ENCODE assay signal across 8 cellular contexts in the genomic region with DNA sequence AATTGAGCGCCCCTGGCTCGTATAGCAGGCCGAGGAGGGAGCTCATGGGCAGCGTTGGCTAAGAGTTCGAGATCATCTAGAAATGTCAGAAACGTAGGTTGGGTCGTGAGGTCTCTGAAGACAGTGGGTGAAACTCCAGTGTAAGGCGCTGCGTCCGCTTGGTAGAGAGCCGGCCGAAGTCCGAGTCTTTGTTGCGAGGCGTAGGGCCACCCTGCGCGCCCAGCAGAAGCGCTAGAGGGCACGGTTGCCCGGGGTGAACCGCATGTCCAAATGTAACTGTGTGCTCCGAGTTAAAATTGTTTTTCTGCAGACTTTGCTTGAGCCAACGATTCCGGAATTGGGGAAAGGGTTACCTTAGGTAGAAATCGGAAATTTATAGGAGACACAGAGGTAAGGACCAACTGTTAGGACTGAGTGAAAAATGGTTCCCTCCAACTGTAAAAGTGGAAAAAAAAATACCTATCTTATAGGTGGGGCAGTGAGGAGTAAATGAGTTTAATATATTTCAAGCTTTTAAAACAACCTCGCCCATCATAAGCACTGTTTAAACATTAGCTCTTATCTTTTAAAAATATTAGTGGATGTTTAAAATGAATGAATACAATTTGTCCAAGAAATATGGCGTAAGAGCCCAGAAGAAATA. TPM values are rescaled to one million over a fixed set of nuclear protein-coding genes. Genes with fewer than 3 reads are reported as not detected.
DNase-seq lines count a peak whose midpoint lies in the region; ATAC-seq and TF ChIP-seq lines count a peak whose summit lies in the region.

No MANE protein-coding gene starts in this region.

- peaks cover 35% of the 10 kb centered on the region for H3K79me2 ChIP-seq in HCT116 (ENCODE audit: insufficient read depth, low read length)

- peak; percentile 82 for DNase-seq in SIG-M5 treated with dmso at 0.1 percent for 504 hours (lab: John Stamatoyannopoulos, UW; ENCODE audit: unreplicated experiment)
- DNase-seq in SIG-M5 (lab: John Stamatoyannopoulos, UW) = no peak
- peak; percentile 26 for DNase-seq in HCT116 (ENCODE audit: low read depth, low spot score)
- peak; percentile 6 for DNase-seq in NCI-H1092 (lab: John Stamatoyannopoulos, UW)
- DNase-seq in effector CD4-positive, alpha-beta T cell = peak; percentile 27
- peak; percentile 83 to 85 (median 85) for DNase-seq in right lobe of liver
- peak; percentile 43 for DNase-seq in stimulated activated naive B cell treated with anti-CD40 and anti-IgM and Interleukin-4, amounts not matched to agents 10 μg/mL and 1 μg/mL and 100 μg/mL, for 72 hours

- CTCF ChIA-PET in HCT116 (lab: Charles Lee) = interaction anchor here (1.2 to 2.7 kb wide), 5 partner anchors 9 to 101 kb away, joined by 3 to 12 read pairs (median 5); no protein-coding TSS in a partner anchor

- intact Hi-C loops in HCT116 (cut with micrococcal nuclease) (loop anchor here (5.0 kb wide), 2 partner anchors 162 to 217 kb away; a partner anchor contains a TSS), right lobe of liver (cut with DNase I) (no loop called here)

- peaks cover 33 to 57% of the 10 kb centered on the region in 2 donors for H3K4me1 Mint-ChIP-seq in stimulated activated naive B cell treated with anti-CD40 and anti-IgM and Interleukin-4, amounts not matched to agents 10 μg/mL and 1 μg/mL and 100 μg/mL, for 72 hours

- H3K4me3 ChIP-seq in HCT116 (replicated peaks in 1 of 2; ENCODE audit: low read depth in 1 of 2, low read length in 2 of 2) = peak overlapping the region; percentile 72 to 91
- peak overlapping the region; percentile 92 for H3K4me3 ChIP-seq in WI38 (ENCODE audit: low read depth, low read length)
- H3K4me3 ChIP-seq in right lobe of liver = peak overlapping the region; percentile 67 to 75 (median 74)

- peaks cover 31 to 54% of the 10 kb centered on the region in 2 experiments for H3K4me1 ChIP-seq in HCT116 (ENCODE audit: control insufficient read depth in 1 of 2, insufficient read depth in 2 of 2, low read length in 2 of 2)
- peaks cover 0 to 28% (median 3%) of the 10 kb centered on the region in 4 donors for H3K4me1 ChIP-seq in right lobe of liver

- H3K4me2 ChIP-seq in HCT116 (ENCODE audit: low read length) = peak overlapping the region; percentile 95

- TF ChIP-seq RAD21 in HCT116 (IDR thresholded peaks at IDR 0.05; ENCODE audit: low read depth) = peak; percentile 48

- RAD21 ChIA-PET in HCT116 (lab: Charles Lee; ENCODE audit: low non-redundant PET in 1 of 2, low total read pairs in 2 of 2, uncharacterized antibody in 2 of 2, unreplicated experiment in 2 of 2) = interaction anchor here in 1 of 2 experiments (1.0 kb wide), 1 partner anchor 101 kb away, joined by 3 read pairs; no protein-coding TSS in a partner anchor

- TF ChIP-seq POLR2A in HCT116 (IDR thresholded peaks at IDR 0.05; ENCODE audit: borderline replicate concordance, extremely low read depth, insufficient read depth, insufficient read length) (no peak), right lobe of liver (IDR thresholded peaks at IDR 0.05) (no peak)

- peak; percentile 26 to 57 (median 50); a peak in 4 of 6 replicates for TF ChIP-seq CTCF in HCT116 (IDR thresholded peaks at IDR 0.05 in 2 of 3, conservative IDR thresholded peaks at IDR 0.05 in 1 of 3; ENCODE audit: borderline replicate concordance in 1 of 3, insufficient read depth in 1 of 3, low read depth in 2 of 3, low read length in 2 of 3)
- TF ChIP-seq CTCF in WI38 (IDR thresholded peaks at IDR 0.05; ENCODE audit: low read depth, low read length) = peak; percentile 39
- peak; percentile 20 to 66 (median 58) for TF ChIP-seq CTCF in right lobe of liver (IDR thresholded peaks at IDR 0.05)

- peak overlapping the region; percentile 52 for H2AFZ ChIP-seq in HCT116 (ENCODE audit: low read depth, low read length, poor library complexity, severe bottlenecking)

- H4K20me1 ChIP-seq in HCT116 (ENCODE audit: insufficient read depth) = peaks cover 7% of the 10 kb centered on the region; the same call in 1 of the 2 replicates

- no peaks in the 10 kb centered on the region for H3K27me3 Mint-ChIP-seq in stimulated activated naive B cell treated with anti-CD40 and anti-IgM and Interleukin-4, amounts not matched to agents 10 μg/mL and 1 μg/mL and 100 μg/mL, for 72 hours

- H3K9me3 ChIP-seq in HCT116 (ENCODE audit: control insufficient read depth in 1 of 2, insufficient read depth in 1 of 2, low read depth in 1 of 2, low read length in 2 of 2) (no peaks in the 10 kb centered on the region), right lobe of liver (no peaks in the 10 kb centered on the region)

- H3K27ac ChIP-seq in HCT116 (ENCODE audit: low read depth, low read length) = peak overlapping the region; percentile 92
- H3K27ac ChIP-seq in right lobe of liver = peak overlapping the region; percentile 98 to 100 (median 99)

- H3K36me3 ChIP-seq in HCT116 (ENCODE audit: control insufficient read depth in 1 of 2, insufficient read depth in 2 of 2, low read length in 2 of 2) = no peaks in the 10 kb centered on the region
- no peaks in the 10 kb centered on the region for H3K36me3 ChIP-seq in right lobe of liver

- H3K36me3 Mint-ChIP-seq in stimulated activated naive B cell treated with anti-CD40 and anti-IgM and Interleukin-4, amounts not matched to agents 10 μg/mL and 1 μg/mL and 100 μg/mL, for 72 hours = peaks cover 28 to 48% of the 10 kb centered on the region in 2 donors

- H3K27ac Mint-ChIP-seq in stimulated activated naive B cell treated with anti-CD40 and anti-IgM and Interleukin-4, amounts not matched to agents 10 μg/mL and 1 μg/mL and 100 μg/mL, for 72 hours = peak overlapping the region; percentile 100

- POLR2A ChIA-PET in HCT116 (lab: Charles Lee) = interaction anchor here (0.9 to 1.9 kb wide), 7 partner anchors 8 to 218 kb away, joined by 3 to 9 read pairs (median 7); a partner anchor contains a TSS

- H3K9me3 Mint-ChIP-seq in stimulated activated naive B cell treated with anti-CD40 and anti-IgM and Interleukin-4, amounts not matched to agents 10 μg/mL and 1 μg/mL and 100 μg/mL, for 72 hours = no peaks in the 10 kb centered on the region

- peak overlapping the region; percentile 88 for H3K9ac ChIP-seq in HCT116 (ENCODE audit: low read length)

- peak overlapping the region; percentile 94 to 100 for H3K4me3 Mint-ChIP-seq in stimulated activated naive B cell treated with anti-CD40 and anti-IgM and Interleukin-4, amounts not matched to agents 10 μg/mL and 1 μg/mL and 100 μg/mL, for 72 hours

- WGBS in right lobe of liver (ENCODE audit: insufficient coverage, low coverage, low lambda C conversion rate, missing lambda C conversion rate) = 4% methylated on average over 27 of the region's 27 CpGs

- BruUV-seq in HCT116 (replicated peaks; lab: Mats Ljungman, UMichigan) = TSS peak; percentile 93

- H3K9me2 ChIP-seq in HCT116 (ENCODE audit: insufficient read depth) = no peaks in the 10 kb centered on the region

- ATAC-seq in HCT116 (peak; percentile 59), right lobe of liver (peak; percentile 56 to 77 (median 68))
- peak; percentile 5 to 8 for ATAC-seq in stimulated activated naive B cell treated with anti-CD40 and anti-IgM and Interleukin-4, amounts not matched to agents 10 μg/mL and 1 μg/mL and 100 μg/mL, for 72 hours (replicated peaks)

- no peaks in the 10 kb centered on the region for H3K27me3 ChIP-seq in HCT116 (ENCODE audit: insufficient read depth, low read length)
- H3K27me3 ChIP-seq in right lobe of liver = no peaks in the 10 kb centered on the region

TF ChIP-seq in HCT116, 20 proteins besides CTCF, POLR2A, EP300 and RAD21:
- peak; percentile 51; the same call in 1 of the 2 replicates for TF ChIP-seq SIN3A (IDR thresholded peaks at IDR 0.05; ENCODE audit: low read depth)
- TF ChIP-seq, protein P1, sequence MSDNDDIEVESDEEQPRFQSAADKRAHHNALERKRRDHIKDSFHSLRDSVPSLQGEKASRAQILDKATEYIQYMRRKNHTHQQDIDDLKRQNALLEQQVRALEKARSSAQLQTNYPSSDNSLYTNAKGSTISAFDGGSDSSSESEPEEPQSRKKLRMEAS (IDR thresholded peaks at IDR 0.05) = peak; percentile 27; the same call in 1 of the 2 replicates
- no peak for TF ChIP-seq ZNF274 (IDR thresholded peaks at IDR 0.05; ENCODE audit: low read depth, low read length)
- no peak for TF ChIP-seq EZH2phosphoT487 (IDR thresholded peaks at IDR 0.05; ENCODE audit: borderline replicate concordance)

RNA-seq across cellular contexts. Expression of a gene that starts 1.0 kb away (rescaled TPM):
- total RNA-seq in HCT116 (2021; ENCODE audit: unreplicated experiment) = 39.9 TPM
- 46.6 and 62.1 TPM in 2 replicates for polyA plus RNA-seq in HCT116 (2012)
- 10 to 100 TPM; 20.5 to 53.0 (median 36.5) TPM for total RNA-seq in right lobe of liver

Comparison
In these comparisons a context has a peak if more than half of its experiments do, and no peak if none do; other contexts are left out.
1. ATAC-seq: peak in every context shown above with its lines; median percentile 68 in right lobe of liver; 59 in HCT116; 6 in stimulated activated naive B cell treated with anti-CD40 and anti-IgM and Interleukin-4, amounts not matched to agents 10 μg/mL and 1 μg/mL and 100 μg/mL, for 72 hours.